18 cellular contexts compared by ENCODE assay signal in genomic region chr5:40078907-40079575, GRCh38.
"Had no signal": no experiment of that assay in that cellular context is flagged by ENCODE, and none has a peak within 500 bp of the region (broad histone marks: within the 10 kb centered on the region; RNA-seq: fewer than 3 reads in every experiment).

No MANE protein-coding gene starts in this region.

- H3K27ac ChIP-seq: gastroesophageal sphincter, heart right ventricle, ovary, right lobe of liver, transverse colon had no signal

- H3K4me3 ChIP-seq: gastroesophageal sphincter, heart right ventricle, ovary, right lobe of liver, transverse colon had no signal

- H3K36me3 ChIP-seq: gastroesophageal sphincter, heart right ventricle, ovary, right lobe of liver, transverse colon had no signal

- DNase-seq: activated CD4-positive, alpha-beta T cell treated with anti-CD3 and anti-CD28 coated beads, Interleukin-2, amount 10 ng/mL, durations not matched to agents 24 days and 14 days; activated CD8-positive, alpha-beta memory T cell treated with anti-CD3 and anti-CD28 coated beads, Interleukin-2, amount 50 U/mL, for 4 hours; activated CD8-positive, alpha-beta T cell treated with anti-CD3 and anti-CD28 coated beads, Interleukin-2, amount 10 ng/mL, durations not matched to agents 7 days and 5 days; activated naive CD4-positive, alpha-beta T cell treated with anti-CD3 and anti-CD28 coated beads, Interleukin-2, amount 50 U/mL, for 16 hours; activated T-cell treated with anti-CD3 and anti-CD28 coated beads, Interleukin-2, amount 50 U/mL, for 4 hours; aorta; cortex of kidney; heart right ventricle; naive thymus-derived CD8-positive, alpha-beta T cell; ovary; right lobe of liver; small intestine; stimulated activated CD4-positive, alpha-beta T cell treated with anti-CD3 and anti-CD28 coated beads, Interleukin-15, amount 100 ng/mL, for 24 hours; stimulated activated CD4-positive, alpha-beta T cell treated with anti-CD3 and anti-CD28 coated beads, Interleukin-2, amount 100 ng/mL, for 48 hours; T-helper 2 cell; transverse colon had no signal

- FAIRE-seq: endometrium, small intestine had no signal

- H3K4me1 ChIP-seq: gastroesophageal sphincter, heart right ventricle, right lobe of liver had no signal

- H3K27me3 ChIP-seq: gastroesophageal sphincter, heart right ventricle, ovary, transverse colon had no signal

- ATAC-seq: activated CD8-positive, alpha-beta T cell treated with anti-CD3 and anti-CD28 coated beads, Interleukin-2, amount 10 ng/mL, durations not matched to agents 7 days and 5 days; activated T-cell treated with anti-CD3 and anti-CD28 coated beads, Interleukin-2, amount 50 U/mL, for 4 hours; gastroesophageal sphincter; heart right ventricle; naive thymus-derived CD8-positive, alpha-beta T cell had no signal
